Comparison of ENCODE assay signal across 9 cellular contexts in genomic region chr1:115469703-115470476, GRCh38.
DNase-seq lines count a peak whose midpoint lies in the region; ATAC-seq, FAIRE-seq and TF ChIP-seq lines count a peak whose summit lies in the region.
"Had no signal": no experiment of that assay in that cellular context is flagged by ENCODE, and none has a peak within 500 bp of the region (broad histone marks: within the 10 kb centered on the region; RNA-seq: fewer than 3 reads in every experiment).

No MANE protein-coding gene starts in this region.

- H3K9ac ChIP-seq in HepG2 (ENCODE audit: insufficient read depth, low read depth, low read length), result no peak overlapping the region

- no peaks in the 10 kb centered on the region for H3K79me2 ChIP-seq in ACC112 (ENCODE audit: control insufficient read depth, insufficient read depth, low read length, unreplicated experiment)
- H3K79me2 ChIP-seq in HepG2 (ENCODE audit: insufficient read depth, low read length), result no peaks in the 10 kb centered on the region

- TF ChIP-seq EP300 in HepG2 (IDR thresholded peaks at IDR 0.05; ENCODE audit: low read depth in 2 of 2, low read length in 2 of 2) (no peak), HepG2 (CRISPR knock-in tag; IDR thresholded peaks at IDR 0.05; ENCODE audit: borderline replicate concordance) (no peak)

- 2% methylated on average over 11 of the region's 11 CpGs for WGBS in HepG2 (ENCODE audit: low lambda C conversion rate)

- H2AFZ ChIP-seq in ACC112 (ENCODE audit: low read length, unreplicated experiment), result peak overlapping the region; percentile 58
- H2AFZ ChIP-seq in HepG2 (ENCODE audit: low read length), result no peak overlapping the region

- intact Hi-C loops in HepG2 (cut with micrococcal nuclease; ENCODE audit: unreplicated experiment) (loop anchor here (1.0 to 2.0 kb wide), 2 partner anchors 127 to 195 kb away; no protein-coding TSS in a partner anchor), tibial artery (cut with DNase I; ENCODE audit: low total_unique reads) (loop anchor here (10.0 kb wide), 2 partner anchors 125 to 485 kb away; no protein-coding TSS in a partner anchor)

- no peaks in the 10 kb centered on the region for H4K20me1 ChIP-seq in HepG2 (ENCODE audit: insufficient read depth, low read length)

- H3K36me3 ChIP-seq in ACC112 (ENCODE audit: insufficient read depth, low read length) (no peaks in the 10 kb centered on the region), HepG2 (replicated peaks in 1 of 2; ENCODE audit: control insufficient read depth in 1 of 2, insufficient read depth in 2 of 2, low read length in 2 of 2) (no peaks in the 10 kb centered on the region), tibial artery (no peaks in the 10 kb centered on the region)

- H3K27ac ChIP-seq in ACC112 (ENCODE audit: low read depth, low read length), result peak overlapping the region; percentile 54
- no peak overlapping the region for H3K27ac ChIP-seq in HepG2 (ENCODE audit: extremely low read length, insufficient read depth, low read length)
- no peak overlapping the region for H3K27ac ChIP-seq in tibial artery

- TF ChIP-seq CTCF in GM10266 (IDR thresholded peaks at IDR 0.05; ENCODE audit: control insufficient read depth, insufficient read depth, low read depth, missing control alignments), result peak; percentile 84
- peak; percentile 99 for TF ChIP-seq CTCF in cardiac fibroblast (IDR thresholded peaks at IDR 0.05; ENCODE audit: low read depth, low read length)
- TF ChIP-seq CTCF in HepG2 (CRISPR knock-in tag; IDR thresholded peaks at IDR 0.05), result peak; percentile 91
- TF ChIP-seq CTCF in tibial artery (IDR thresholded peaks at IDR 0.05), result peak; percentile 85 to 93

- ATAC-seq in HepG2, result peak; percentile 92

- H3K4me1 ChIP-seq in ACC112 (ENCODE audit: control insufficient read depth, insufficient read depth, low read length, unreplicated experiment) (peaks cover 8% of the 10 kb centered on the region), HepG2 (ENCODE audit: insufficient read depth, low read length) (no peaks in the 10 kb centered on the region), tibial artery (no peaks in the 10 kb centered on the region)

- peak; percentile 37 for FAIRE-seq in HepG2 (lab: Jason Lieb, UNC)
- FAIRE-seq: endometrium had no signal

- H3K4me2 ChIP-seq in HepG2 (ENCODE audit: low read depth, low read length), result no peak overlapping the region

- no peak for TF ChIP-seq POLR2A in HepG2 (IDR thresholded peaks at IDR 0.05; ENCODE audit: insufficient read depth in 1 of 2, low read depth in 2 of 2, low read length in 2 of 2)

- DNase-seq in GM10266 (ENCODE audit: extremely low spot score), result peak; percentile 52
- DNase-seq in HS-5 (ENCODE audit: low read depth), result peak; percentile 56
- peak; percentile 15 for DNase-seq in RPMI8226
- DNase-seq in cardiac fibroblast (ENCODE audit: low read depth in 2 of 2), result peak; percentile 51 to 74
- peak; percentile 8 for DNase-seq in HepG2 (ENCODE audit: low spot score)
- DNase-seq in tibial artery, result no peak
- no peak for DNase-seq in putamen (ENCODE audit: low spot score)

- BruUV-seq in HepG2 (replicated peaks; lab: Mats Ljungman, UMichigan), result no TSS peak

- no peaks in the 10 kb centered on the region for H3K27me3 ChIP-seq in ACC112 (ENCODE audit: insufficient read depth, low read length)
- no peaks in the 10 kb centered on the region for H3K27me3 ChIP-seq in HepG2 (ENCODE audit: control insufficient read depth in 1 of 2, insufficient read depth in 2 of 2, low read length in 2 of 2)
- H3K27me3 ChIP-seq in tibial artery, result no peaks in the 10 kb centered on the region

- CTCF ChIA-PET in HepG2 (lab: Yijun Ruan, JAX; ENCODE audit: low intra/inter-chr PET ratio, low total read pairs), result interaction anchor here (0.8 to 2.8 kb wide), 5 partner anchors 195 to 332 kb away, joined by 3 to 21 read pairs (median 3); no protein-coding TSS in a partner anchor

- in situ Hi-C loops in HepG2 (cut with HindIII; ENCODE audit: extremely low pct_ligation_motif_present, low pct_unique_long_range_greater_than_20kb), result loop anchor here (5.0 kb wide), 1 partner anchor 333 kb away; no protein-coding TSS in a partner anchor

- POLR2A ChIA-PET in HepG2 (lab: Yijun Ruan, JAX), result no interaction called here

- H3K9me3 ChIP-seq in HepG2 (ENCODE audit: low read length) (no peaks in the 10 kb centered on the region), tibial artery (no peaks in the 10 kb centered on the region)

- peak overlapping the region; percentile 31; the same call in 1 of the 2 replicates for H3K4me3 ChIP-seq in ACC112 (ENCODE audit: low read depth, low read length)
- no peak overlapping the region for H3K4me3 ChIP-seq in cardiac fibroblast (replicated peaks in 1 of 2; ENCODE audit: low read depth in 2 of 2, low read length in 2 of 2)
- H3K4me3 ChIP-seq in HepG2 (replicated peaks in 1 of 3; ENCODE audit: insufficient read depth in 1 of 3, low read depth in 2 of 3, low read length in 3 of 3), result no peak overlapping the region
- H3K4me3 ChIP-seq in tibial artery, result no peak overlapping the region

- TF ChIP-seq RAD21 in HepG2 (CRISPR knock-in tag; IDR thresholded peaks at IDR 0.05), result peak; percentile 68

TF ChIP-seq in HepG2, 621 proteins besides CTCF, POLR2A, EP300 and RAD21:
- TF ChIP-seq, protein P1, sequence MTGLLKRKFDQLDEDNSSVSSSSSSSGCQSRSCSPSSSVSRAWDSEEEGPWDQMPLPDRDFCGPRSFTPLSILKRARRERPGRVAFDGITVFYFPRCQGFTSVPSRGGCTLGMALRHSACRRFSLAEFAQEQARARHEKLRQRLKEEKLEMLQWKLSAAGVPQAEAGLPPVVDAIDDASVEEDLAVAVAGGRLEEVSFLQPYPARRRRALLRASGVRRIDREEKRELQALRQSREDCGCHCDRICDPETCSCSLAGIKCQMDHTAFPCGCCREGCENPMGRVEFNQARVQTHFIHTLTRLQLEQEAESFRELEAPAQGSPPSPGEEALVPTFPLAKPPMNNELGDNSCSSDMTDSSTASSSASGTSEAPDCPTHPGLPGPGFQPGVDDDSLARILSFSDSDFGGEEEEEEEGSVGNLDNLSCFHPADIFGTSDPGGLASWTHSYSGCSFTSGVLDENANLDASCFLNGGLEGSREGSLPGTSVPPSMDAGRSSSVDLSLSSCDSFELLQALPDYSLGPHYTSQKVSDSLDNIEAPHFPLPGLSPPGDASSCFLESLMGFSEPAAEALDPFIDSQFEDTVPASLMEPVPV (CRISPR knock-in tag; IDR thresholded peaks at IDR 0.05), result no peak
- no peak for TF ChIP-seq ZNF367 (CRISPR knock-in tag; IDR thresholded peaks at IDR 0.05; ENCODE audit: borderline replicate concordance)
- TF ChIP-seq ZKSCAN5 (CRISPR knock-in tag; IDR thresholded peaks at IDR 0.05), result 0 out of 2 replicates have a peak, but pooled peaks have one; percentile 25
- TF ChIP-seq ZNF441 (CRISPR knock-in tag; IDR thresholded peaks at IDR 0.05; ENCODE audit: borderline replicate concordance), result no peak
- TF ChIP-seq POLR2G (IDR thresholded peaks at IDR 0.05; ENCODE audit: low read depth, low read length), result no peak
- no peak for TF ChIP-seq GATAD2A (CRISPR knock-in tag; IDR thresholded peaks at IDR 0.05)
- TF ChIP-seq ZMYM3 (CRISPR knock-in tag; IDR thresholded peaks at IDR 0.05), result no peak
- TF ChIP-seq TEAD3 (CRISPR knock-in tag; optimal IDR thresholded peaks at IDR 0.05; ENCODE audit: borderline replicate concordance), result peak; percentile 28
- TF ChIP-seq CCAR2 (optimal IDR thresholded peaks at IDR 0.05; ENCODE audit: low read depth, low read length), result no peak
- TF ChIP-seq SMAD3 (CRISPR knock-in tag; IDR thresholded peaks at IDR 0.05), result no peak
- peak; percentile 32; the same call in 1 of the 2 replicates for TF ChIP-seq LCORL (IDR thresholded peaks at IDR 0.05)
- TF ChIP-seq LCORL (CRISPR knock-in tag; IDR thresholded peaks at IDR 0.05), result no peak
- TF ChIP-seq PBX2 (CRISPR knock-in tag; IDR thresholded peaks at IDR 0.05), result no peak
- no peak for TF ChIP-seq NFIC (IDR thresholded peaks at IDR 0.05; ENCODE audit: low read length)
- no peak for TF ChIP-seq HMG20B (CRISPR knock-in tag; conservative IDR thresholded peaks at IDR 0.05)
- TF ChIP-seq HMGA1 (CRISPR knock-in tag; conservative IDR thresholded peaks at IDR 0.05), result no peak
- no peak for TF ChIP-seq ZKSCAN1 (IDR thresholded peaks at IDR 0.05; ENCODE audit: low read length)
- TF ChIP-seq ZFP62 (CRISPR knock-in tag; IDR thresholded peaks at IDR 0.05), result no peak
- TF ChIP-seq PPARG (CRISPR knock-in tag; conservative IDR thresholded peaks at IDR 0.05), result no peak
- no peak for TF ChIP-seq MED13 (CRISPR knock-in tag; IDR thresholded peaks at IDR 0.05)
- TF ChIP-seq SALL1 (CRISPR knock-in tag; IDR thresholded peaks at IDR 0.05), result no peak
- TF ChIP-seq ZNF282 (IDR thresholded peaks at IDR 0.05; ENCODE audit: partially characterized antibody), result no peak
- TF ChIP-seq ZNF432 (CRISPR knock-in tag; IDR thresholded peaks at IDR 0.05; ENCODE audit: borderline replicate concordance), result no peak
- no peak for TF ChIP-seq ZNF205 (CRISPR knock-in tag; IDR thresholded peaks at IDR 0.05)
- no peak for TF ChIP-seq CREB1 (IDR thresholded peaks at IDR 0.05)
- TF ChIP-seq CREB1 (CRISPR knock-in tag; IDR thresholded peaks at IDR 0.05), result no peak
- no peak for TF ChIP-seq KDM2A (CRISPR knock-in tag; IDR thresholded peaks at IDR 0.05; ENCODE audit: borderline replicate concordance, low read depth)
- TF ChIP-seq SMC3 (IDR thresholded peaks at IDR 0.05; ENCODE audit: low read length), result peak; percentile 49; the same call in 1 of the 2 replicates
- no peak for TF ChIP-seq HIVEP1 (CRISPR knock-in tag; IDR thresholded peaks at IDR 0.05)
- TF ChIP-seq ZNF124 (CRISPR knock-in tag; IDR thresholded peaks at IDR 0.05), result no peak
- TF ChIP-seq STAG1 (CRISPR knock-in tag; IDR thresholded peaks at IDR 0.05), result peak; percentile 83
- no peak for TF ChIP-seq ZFY (CRISPR knock-in tag; IDR thresholded peaks at IDR 0.05)

Comparison
In these comparisons a context has a peak if more than half of its experiments do, and no peak if none do; other contexts are left out.
1. DNase-seq: peak in GM10266 (single experiment), HS-5 (single experiment), RPMI8226 (single experiment), cardiac fibroblast (2 of 2) and HepG2 (single experiment); none in tibial artery (0 of 2) and putamen (single experiment).
2. Peak in every context shown above with its lines, with median percentiles within 50 percentile points of each other: CTCF ChIP-seq.